Comparison of ENCODE assay signal across 10 cellular contexts in genomic region chr21:38773108-38774061, GRCh38. TPM values are rescaled to one million over a fixed set of nuclear protein-coding genes. Genes with fewer than 3 reads are reported as not detected.
DNase-seq lines count a peak whose midpoint lies in the region; ATAC-seq and TF ChIP-seq lines count a peak whose summit lies in the region.
"Had no signal": no experiment of that assay in that cellular context is flagged by ENCODE, and none has a peak within 500 bp of the region (broad histone marks: within the 10 kb centered on the region; RNA-seq: fewer than 3 reads in every experiment).

No MANE protein-coding gene starts in this region.

- no peak overlapping the region for H3K4me3 ChIP-seq in Panc1 (ENCODE audit: low read depth in 2 of 2, low read length in 2 of 2)
- H3K4me3 ChIP-seq in fibroblast of mammary gland (ENCODE audit: control insufficient read depth, low read depth, low read length), result no peak overlapping the region
- H3K4me3 ChIP-seq: adrenal gland had no signal

- H3K36me3 ChIP-seq in Panc1 (ENCODE audit: control insufficient read depth, insufficient read depth, low read length), result no peaks in the 10 kb centered on the region
- H3K36me3 ChIP-seq: adrenal gland, BE2C had no signal

- in situ Hi-C loops in Panc1 (cut with HindIII; ENCODE audit: low pct_unique_long_range_greater_than_20kb, low sequenced_read_pairs), result no loop called here
- in situ Hi-C loops in G401 (cut with HindIII; ENCODE audit: low sequenced_read_pairs), result no loop called here

- ATAC-seq in Panc1, result peak; percentile 65

- H3K4me1 ChIP-seq in Panc1 (ENCODE audit: control insufficient read depth, insufficient read depth, low read length), result peaks cover 28% of the 10 kb centered on the region
- H3K4me1 ChIP-seq: BE2C had no signal

- no peaks in the 10 kb centered on the region for H3K27me3 ChIP-seq in Panc1 (ENCODE audit: control insufficient read depth, insufficient read depth, low read length)
- H3K27me3 ChIP-seq: adrenal gland, BE2C had no signal

- peak overlapping the region; percentile 73 for H3K27ac ChIP-seq in Panc1 (ENCODE audit: low read length)

- intact Hi-C loops in Panc1 (cut with micrococcal nuclease; ENCODE audit: unreplicated experiment), result no loop called here

- peaks cover 3% of the 10 kb centered on the region; the same call in 1 of the 2 replicates for H3K9me3 ChIP-seq in Panc1 (ENCODE audit: control insufficient read depth, insufficient read depth, low read depth, low read length)
- H3K9me3 ChIP-seq: adrenal gland, BE2C had no signal

- CTCF ChIA-PET in Panc1 (lab: Charles Lee), result no interaction called here

- no peak for TF ChIP-seq CTCF in Panc1 (IDR thresholded peaks at IDR 0.05)
- TF ChIP-seq CTCF in fibroblast of mammary gland (conservative IDR thresholded peaks at IDR 0.05; ENCODE audit: control insufficient read depth, insufficient read depth, low read depth, low read length), result no peak

- POLR2A ChIA-PET in Panc1 (lab: Charles Lee), result no interaction called here

- DNase-seq in NCI-H1436 (lab: John Stamatoyannopoulos, UW) (peak; percentile 12), NCI-H1436 treated with DMSO at 0.1 percent for 48 hours (lab: John Stamatoyannopoulos, UW) (no peak), Panc1 (ENCODE audit: low read depth, low spot score) (peak; percentile 52), fibroblast of mammary gland (ENCODE audit: low read depth) (peak; percentile 100), GDM1 (lab: John Stamatoyannopoulos, UW) (no peak), G401 (ENCODE audit: low spot score) (no peak), NCI-H1048 (lab: John Stamatoyannopoulos, UW) (no peak)
- peak; percentile 58 for DNase-seq in stimulated activated CD4-positive, alpha-beta T cell treated with anti-CD3 and anti-CD28 coated beads, Interleukin-1b, Interleukin-23, amount 100 ng/mL, for 48 hours
- DNase-seq: BE2C had no signal

- BruUV-seq in Panc1 (replicated peaks; lab: Mats Ljungman, UMichigan), result no TSS peak

RNA-seq across cellular contexts. Expression of gene ETS2, which starts 32.3 kb away (rescaled TPM):
- total RNA-seq in Panc1 (2021; ENCODE audit: unreplicated experiment), result 132 TPM
- polyA plus RNA-seq in Panc1 (2012; ENCODE audit: insufficient read length), result 62.0 TPM
- 0.86 and 1.8 TPM in 2 replicates for total RNA-seq in G401 (2014; rRNA removed; shearing (Covaris generic))

Comparison
In these comparisons a context has a peak if more than half of its experiments do, and no peak if none do; other contexts are left out.
1. DNase-seq: peak in NCI-H1436 (single experiment), Panc1 (single experiment), fibroblast of mammary gland (single experiment) and stimulated activated CD4-positive, alpha-beta T cell treated with anti-CD3 and anti-CD28 coated beads, Interleukin-1b, Interleukin-23, amount 100 ng/mL, for 48 hours (single experiment); none in NCI-H1436 treated with DMSO at 0.1 percent for 48 hours (single experiment), GDM1 (single experiment), G401 (single experiment) and NCI-H1048 (single experiment).
2. RNA of gene ETS2, which starts 32.3 kb away (total RNA-seq): 132 TPM in Panc1 (single experiment); 0.86 to 1.8 TPM in G401; every median in the first group is over 10 times any median in the second.